ENCODE assay signal across 1 cellular context in genomic region chr2:61764035-61764800, GRCh38.
A peak's percentile ranks its signal among the peaks of the same experiment; 100 is the strongest.
TF ChIP-seq lines count a peak whose summit lies in the region.

No MANE protein-coding gene starts in this region.

TF ChIP-seq in HepG2, 621 proteins besides CTCF, POLR2A, EP300 and RAD21 (continued from another document and continues in another):
- TF ChIP-seq, protein P1, sequence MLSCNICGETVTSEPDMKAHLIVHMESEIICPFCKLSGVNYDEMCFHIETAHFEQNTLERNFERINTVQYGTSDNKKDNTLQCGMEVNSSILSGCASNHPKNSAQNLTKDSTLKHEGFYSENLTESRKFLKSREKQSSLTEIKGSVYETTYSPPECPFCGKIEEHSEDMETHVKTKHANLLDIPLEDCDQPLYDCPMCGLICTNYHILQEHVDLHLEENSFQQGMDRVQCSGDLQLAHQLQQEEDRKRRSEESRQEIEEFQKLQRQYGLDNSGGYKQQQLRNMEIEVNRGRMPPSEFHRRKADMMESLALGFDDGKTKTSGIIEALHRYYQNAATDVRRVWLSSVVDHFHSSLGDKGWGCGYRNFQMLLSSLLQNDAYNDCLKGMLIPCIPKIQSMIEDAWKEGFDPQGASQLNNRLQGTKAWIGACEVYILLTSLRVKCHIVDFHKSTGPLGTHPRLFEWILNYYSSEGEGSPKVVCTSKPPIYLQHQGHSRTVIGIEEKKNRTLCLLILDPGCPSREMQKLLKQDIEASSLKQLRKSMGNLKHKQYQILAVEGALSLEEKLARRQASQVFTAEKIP (CRISPR knock-in tag; IDR thresholded peaks at IDR 0.05; ENCODE audit: borderline replicate concordance): no peak
- TF ChIP-seq, protein P2, sequence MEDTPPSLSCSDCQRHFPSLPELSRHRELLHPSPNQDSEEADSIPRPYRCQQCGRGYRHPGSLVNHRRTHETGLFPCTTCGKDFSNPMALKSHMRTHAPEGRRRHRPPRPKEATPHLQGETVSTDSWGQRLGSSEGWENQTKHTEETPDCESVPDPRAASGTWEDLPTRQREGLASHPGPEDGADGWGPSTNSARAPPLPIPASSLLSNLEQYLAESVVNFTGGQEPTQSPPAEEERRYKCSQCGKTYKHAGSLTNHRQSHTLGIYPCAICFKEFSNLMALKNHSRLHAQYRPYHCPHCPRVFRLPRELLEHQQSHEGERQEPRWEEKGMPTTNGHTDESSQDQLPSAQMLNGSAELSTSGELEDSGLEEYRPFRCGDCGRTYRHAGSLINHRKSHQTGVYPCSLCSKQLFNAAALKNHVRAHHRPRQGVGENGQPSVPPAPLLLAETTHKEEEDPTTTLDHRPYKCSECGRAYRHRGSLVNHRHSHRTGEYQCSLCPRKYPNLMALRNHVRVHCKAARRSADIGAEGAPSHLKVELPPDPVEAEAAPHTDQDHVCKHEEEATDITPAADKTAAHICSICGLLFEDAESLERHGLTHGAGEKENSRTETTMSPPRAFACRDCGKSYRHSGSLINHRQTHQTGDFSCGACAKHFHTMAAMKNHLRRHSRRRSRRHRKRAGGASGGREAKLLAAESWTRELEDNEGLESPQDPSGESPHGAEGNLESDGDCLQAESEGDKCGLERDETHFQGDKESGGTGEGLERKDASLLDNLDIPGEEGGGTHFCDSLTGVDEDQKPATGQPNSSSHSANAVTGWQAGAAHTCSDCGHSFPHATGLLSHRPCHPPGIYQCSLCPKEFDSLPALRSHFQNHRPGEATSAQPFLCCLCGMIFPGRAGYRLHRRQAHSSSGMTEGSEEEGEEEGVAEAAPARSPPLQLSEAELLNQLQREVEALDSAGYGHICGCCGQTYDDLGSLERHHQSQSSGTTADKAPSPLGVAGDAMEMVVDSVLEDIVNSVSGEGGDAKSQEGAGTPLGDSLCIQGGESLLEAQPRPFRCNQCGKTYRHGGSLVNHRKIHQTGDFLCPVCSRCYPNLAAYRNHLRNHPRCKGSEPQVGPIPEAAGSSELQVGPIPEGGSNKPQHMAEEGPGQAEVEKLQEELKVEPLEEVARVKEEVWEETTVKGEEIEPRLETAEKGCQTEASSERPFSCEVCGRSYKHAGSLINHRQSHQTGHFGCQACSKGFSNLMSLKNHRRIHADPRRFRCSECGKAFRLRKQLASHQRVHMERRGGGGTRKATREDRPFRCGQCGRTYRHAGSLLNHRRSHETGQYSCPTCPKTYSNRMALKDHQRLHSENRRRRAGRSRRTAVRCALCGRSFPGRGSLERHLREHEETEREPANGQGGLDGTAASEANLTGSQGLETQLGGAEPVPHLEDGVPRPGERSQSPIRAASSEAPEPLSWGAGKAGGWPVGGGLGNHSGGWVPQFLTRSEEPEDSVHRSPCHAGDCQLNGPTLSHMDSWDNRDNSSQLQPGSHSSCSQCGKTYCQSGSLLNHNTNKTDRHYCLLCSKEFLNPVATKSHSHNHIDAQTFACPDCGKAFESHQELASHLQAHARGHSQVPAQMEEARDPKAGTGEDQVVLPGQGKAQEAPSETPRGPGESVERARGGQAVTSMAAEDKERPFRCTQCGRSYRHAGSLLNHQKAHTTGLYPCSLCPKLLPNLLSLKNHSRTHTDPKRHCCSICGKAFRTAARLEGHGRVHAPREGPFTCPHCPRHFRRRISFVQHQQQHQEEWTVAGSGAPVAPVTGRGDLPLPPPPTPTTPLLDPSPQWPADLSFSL (CRISPR knock-in tag; IDR thresholded peaks at IDR 0.05): no peak
- TF ChIP-seq U2AF1 (optimal IDR thresholded peaks at IDR 0.05; ENCODE audit: low read depth, low read length) (peak; percentile 77), ZNF878 (CRISPR knock-in tag; IDR thresholded peaks at IDR 0.05) (no peak; the same call in none of the 2 replicates), NR2F6 (IDR thresholded peaks at IDR 0.05) (no peak), NR2F6 (CRISPR knock-in tag; IDR thresholded peaks at IDR 0.05) (0 out of 2 replicates have a peak, but pooled peaks have one; percentile 3), BRD4 (CRISPR knock-in tag; IDR thresholded peaks at IDR 0.05) (no peak; the same call in 1 of the 2 replicates), SP140L (CRISPR knock-in tag; IDR thresholded peaks at IDR 0.05; ENCODE audit: borderline replicate concordance) (no peak), FOXC1 (CRISPR knock-in tag; IDR thresholded peaks at IDR 0.05; ENCODE audit: borderline replicate concordance) (peak; percentile 15; the same call in 1 of the 2 replicates), SKI (IDR thresholded peaks at IDR 0.05; ENCODE audit: partially characterized antibody) (no peak), THAP11 (CRISPR knock-in tag; IDR thresholded peaks at IDR 0.05) (peak; percentile 71), MIER2 (CRISPR knock-in tag; IDR thresholded peaks at IDR 0.05) (peak; percentile 11; the same call in 1 of the 2 replicates), MED13 (CRISPR knock-in tag; IDR thresholded peaks at IDR 0.05) (peak; percentile 53; the same call in 1 of the 2 replicates), PHF20 (CRISPR knock-in tag; IDR thresholded peaks at IDR 0.05) (peak; percentile 41), TBX3 (IDR thresholded peaks at IDR 0.05; ENCODE audit: borderline replicate concordance) (peak; percentile 46; the same call in 1 of the 2 replicates), FOXM1 (CRISPR knock-in tag; IDR thresholded peaks at IDR 0.05) (no peak), ARNT (IDR thresholded peaks at IDR 0.05) (no peak), FOSL2 (CRISPR knock-in tag; IDR thresholded peaks at IDR 0.05) (no peak), ZNF784 (CRISPR knock-in tag; IDR thresholded peaks at IDR 0.05; ENCODE audit: borderline replicate concordance) (peak; percentile 98), SIN3B (IDR thresholded peaks at IDR 0.05; ENCODE audit: low read length) (no peak), HDAC1 (CRISPR knock-in tag; IDR thresholded peaks at IDR 0.05) (peak; percentile 35), POLR2AphosphoS5 (IDR thresholded peaks at IDR 0.05; ENCODE audit: low read depth, low read length) (peak; percentile 79), ZNF138 (CRISPR knock-in tag; IDR thresholded peaks at IDR 0.05; ENCODE audit: low read depth) (peak; percentile 93), CHCHD3 (CRISPR knock-in tag; IDR thresholded peaks at IDR 0.05) (peak; percentile 87; the same call in 1 of the 2 replicates), ZMAT3 (CRISPR knock-in tag; conservative IDR thresholded peaks at IDR 0.05) (peak; percentile 98), PLRG1 (conservative IDR thresholded peaks at IDR 0.05) (no peak), NFKBIZ (CRISPR knock-in tag; IDR thresholded peaks at IDR 0.05) (peak; percentile 67), REXO4 (CRISPR knock-in tag; IDR thresholded peaks at IDR 0.05; ENCODE audit: borderline replicate concordance) (no peak), ZBTB34 (CRISPR knock-in tag; IDR thresholded peaks at IDR 0.05) (no peak)
- TF ChIP-seq, protein P3, sequence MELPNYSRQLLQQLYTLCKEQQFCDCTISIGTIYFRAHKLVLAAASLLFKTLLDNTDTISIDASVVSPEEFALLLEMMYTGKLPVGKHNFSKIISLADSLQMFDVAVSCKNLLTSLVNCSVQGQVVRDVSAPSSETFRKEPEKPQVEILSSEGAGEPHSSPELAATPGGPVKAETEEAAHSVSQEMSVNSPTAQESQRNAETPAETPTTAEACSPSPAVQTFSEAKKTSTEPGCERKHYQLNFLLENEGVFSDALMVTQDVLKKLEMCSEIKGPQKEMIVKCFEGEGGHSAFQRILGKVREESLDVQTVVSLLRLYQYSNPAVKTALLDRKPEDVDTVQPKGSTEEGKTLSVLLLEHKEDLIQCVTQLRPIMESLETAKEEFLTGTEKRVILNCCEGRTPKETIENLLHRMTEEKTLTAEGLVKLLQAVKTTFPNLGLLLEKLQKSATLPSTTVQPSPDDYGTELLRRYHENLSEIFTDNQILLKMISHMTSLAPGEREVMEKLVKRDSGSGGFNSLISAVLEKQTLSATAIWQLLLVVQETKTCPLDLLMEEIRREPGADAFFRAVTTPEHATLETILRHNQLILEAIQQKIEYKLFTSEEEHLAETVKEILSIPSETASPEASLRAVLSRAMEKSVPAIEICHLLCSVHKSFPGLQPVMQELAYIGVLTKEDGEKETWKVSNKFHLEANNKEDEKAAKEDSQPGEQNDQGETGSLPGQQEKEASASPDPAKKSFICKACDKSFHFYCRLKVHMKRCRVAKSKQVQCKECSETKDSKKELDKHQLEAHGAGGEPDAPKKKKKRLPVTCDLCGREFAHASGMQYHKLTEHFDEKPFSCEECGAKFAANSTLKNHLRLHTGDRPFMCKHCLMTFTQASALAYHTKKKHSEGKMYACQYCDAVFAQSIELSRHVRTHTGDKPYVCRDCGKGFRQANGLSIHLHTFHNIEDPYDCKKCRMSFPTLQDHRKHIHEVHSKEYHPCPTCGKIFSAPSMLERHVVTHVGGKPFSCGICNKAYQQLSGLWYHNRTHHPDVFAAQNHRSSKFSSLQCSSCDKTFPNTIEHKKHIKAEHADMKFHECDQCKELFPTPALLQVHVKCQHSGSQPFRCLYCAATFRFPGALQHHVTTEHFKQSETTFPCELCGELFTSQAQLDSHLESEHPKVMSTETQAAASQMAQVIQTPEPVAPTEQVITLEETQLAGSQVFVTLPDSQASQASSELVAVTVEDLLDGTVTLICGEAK (IDR thresholded peaks at IDR 0.05): no peak
- TF ChIP-seq, protein P3 (CRISPR knock-in tag; IDR thresholded peaks at IDR 0.05): peak; percentile 71
- TF ChIP-seq, protein P4, sequence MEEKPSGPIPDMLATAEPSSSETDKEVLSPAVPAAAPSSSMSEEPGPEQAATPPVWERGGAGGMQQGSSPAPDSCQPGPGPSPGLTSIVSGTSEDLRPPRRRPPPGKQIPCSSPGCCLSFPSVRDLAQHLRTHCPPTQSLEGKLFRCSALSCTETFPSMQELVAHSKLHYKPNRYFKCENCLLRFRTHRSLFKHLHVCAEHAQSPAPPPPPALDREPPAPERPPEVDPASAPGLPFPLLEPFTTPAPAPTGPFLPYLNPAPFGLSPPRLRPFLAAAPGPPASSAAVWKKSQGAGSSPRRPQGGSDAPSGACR (CRISPR knock-in tag; IDR thresholded peaks at IDR 0.05): no peak
- TF ChIP-seq, protein P5, sequence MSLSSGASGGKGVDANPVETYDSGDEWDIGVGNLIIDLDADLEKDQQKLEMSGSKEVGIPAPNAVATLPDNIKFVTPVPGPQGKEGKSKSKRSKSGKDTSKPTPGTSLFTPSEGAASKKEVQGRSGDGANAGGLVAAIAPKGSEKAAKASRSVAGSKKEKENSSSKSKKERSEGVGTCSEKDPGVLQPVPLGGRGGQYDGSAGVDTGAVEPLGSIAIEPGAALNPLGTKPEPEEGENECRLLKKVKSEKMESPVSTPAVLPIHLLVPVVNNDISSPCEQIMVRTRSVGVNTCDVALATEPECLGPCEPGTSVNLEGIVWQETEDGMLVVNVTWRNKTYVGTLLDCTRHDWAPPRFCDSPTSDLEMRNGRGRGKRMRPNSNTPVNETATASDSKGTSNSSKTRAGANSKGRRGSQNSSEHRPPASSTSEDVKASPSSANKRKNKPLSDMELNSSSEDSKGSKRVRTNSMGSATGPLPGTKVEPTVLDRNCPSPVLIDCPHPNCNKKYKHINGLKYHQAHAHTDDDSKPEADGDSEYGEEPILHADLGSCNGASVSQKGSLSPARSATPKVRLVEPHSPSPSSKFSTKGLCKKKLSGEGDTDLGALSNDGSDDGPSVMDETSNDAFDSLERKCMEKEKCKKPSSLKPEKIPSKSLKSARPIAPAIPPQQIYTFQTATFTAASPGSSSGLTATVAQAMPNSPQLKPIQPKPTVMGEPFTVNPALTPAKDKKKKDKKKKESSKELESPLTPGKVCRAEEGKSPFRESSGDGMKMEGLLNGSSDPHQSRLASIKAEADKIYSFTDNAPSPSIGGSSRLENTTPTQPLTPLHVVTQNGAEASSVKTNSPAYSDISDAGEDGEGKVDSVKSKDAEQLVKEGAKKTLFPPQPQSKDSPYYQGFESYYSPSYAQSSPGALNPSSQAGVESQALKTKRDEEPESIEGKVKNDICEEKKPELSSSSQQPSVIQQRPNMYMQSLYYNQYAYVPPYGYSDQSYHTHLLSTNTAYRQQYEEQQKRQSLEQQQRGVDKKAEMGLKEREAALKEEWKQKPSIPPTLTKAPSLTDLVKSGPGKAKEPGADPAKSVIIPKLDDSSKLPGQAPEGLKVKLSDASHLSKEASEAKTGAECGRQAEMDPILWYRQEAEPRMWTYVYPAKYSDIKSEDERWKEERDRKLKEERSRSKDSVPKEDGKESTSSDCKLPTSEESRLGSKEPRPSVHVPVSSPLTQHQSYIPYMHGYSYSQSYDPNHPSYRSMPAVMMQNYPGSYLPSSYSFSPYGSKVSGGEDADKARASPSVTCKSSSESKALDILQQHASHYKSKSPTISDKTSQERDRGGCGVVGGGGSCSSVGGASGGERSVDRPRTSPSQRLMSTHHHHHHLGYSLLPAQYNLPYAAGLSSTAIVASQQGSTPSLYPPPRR (CRISPR knock-in tag; IDR thresholded peaks at IDR 0.05; ENCODE audit: borderline replicate concordance): peak; percentile 43; the same call in 1 of the 2 replicates
